ENCODE assay signal across 1 cellular context in the genomic region with DNA sequence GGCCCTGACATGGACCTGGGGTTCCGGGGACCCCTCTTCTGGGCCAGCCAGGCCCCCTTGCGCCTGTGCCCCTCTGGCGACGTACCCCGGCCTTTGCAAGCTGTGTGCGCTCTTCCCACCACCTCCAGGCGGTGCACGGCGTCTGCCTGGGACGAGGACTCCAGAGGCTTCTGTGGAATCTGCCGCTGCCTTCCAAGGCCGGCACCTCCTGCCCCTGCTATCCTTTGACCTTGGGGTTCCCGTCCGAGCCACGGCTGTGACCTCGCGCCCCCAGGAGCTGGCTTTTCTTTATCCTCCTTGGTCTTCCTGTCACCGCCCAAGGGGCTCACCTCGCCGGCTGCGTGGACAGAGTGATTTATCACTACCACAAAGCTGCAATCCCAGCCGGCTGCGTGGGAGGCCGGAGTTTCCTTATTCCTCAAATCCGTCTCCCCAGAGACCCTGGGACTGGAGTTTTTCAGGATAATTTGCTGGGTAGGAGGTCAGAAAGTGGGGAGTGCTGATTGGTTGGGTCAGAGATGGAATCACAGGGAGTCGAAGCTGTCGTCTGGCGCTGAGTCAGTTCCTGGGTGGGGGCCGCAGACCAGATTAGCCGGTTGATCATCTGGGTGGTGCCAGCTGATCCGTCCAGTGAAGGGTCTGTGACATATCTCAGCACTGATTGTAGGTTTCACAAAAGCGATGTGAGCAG.
TF ChIP-seq lines count a peak whose summit lies in the region.

No MANE protein-coding gene starts in this region.

TF ChIP-seq in HepG2, 621 proteins besides CTCF, POLR2A, EP300 and RAD21 (continued from another document and continues in another):
- TF ChIP-seq, protein P1, sequence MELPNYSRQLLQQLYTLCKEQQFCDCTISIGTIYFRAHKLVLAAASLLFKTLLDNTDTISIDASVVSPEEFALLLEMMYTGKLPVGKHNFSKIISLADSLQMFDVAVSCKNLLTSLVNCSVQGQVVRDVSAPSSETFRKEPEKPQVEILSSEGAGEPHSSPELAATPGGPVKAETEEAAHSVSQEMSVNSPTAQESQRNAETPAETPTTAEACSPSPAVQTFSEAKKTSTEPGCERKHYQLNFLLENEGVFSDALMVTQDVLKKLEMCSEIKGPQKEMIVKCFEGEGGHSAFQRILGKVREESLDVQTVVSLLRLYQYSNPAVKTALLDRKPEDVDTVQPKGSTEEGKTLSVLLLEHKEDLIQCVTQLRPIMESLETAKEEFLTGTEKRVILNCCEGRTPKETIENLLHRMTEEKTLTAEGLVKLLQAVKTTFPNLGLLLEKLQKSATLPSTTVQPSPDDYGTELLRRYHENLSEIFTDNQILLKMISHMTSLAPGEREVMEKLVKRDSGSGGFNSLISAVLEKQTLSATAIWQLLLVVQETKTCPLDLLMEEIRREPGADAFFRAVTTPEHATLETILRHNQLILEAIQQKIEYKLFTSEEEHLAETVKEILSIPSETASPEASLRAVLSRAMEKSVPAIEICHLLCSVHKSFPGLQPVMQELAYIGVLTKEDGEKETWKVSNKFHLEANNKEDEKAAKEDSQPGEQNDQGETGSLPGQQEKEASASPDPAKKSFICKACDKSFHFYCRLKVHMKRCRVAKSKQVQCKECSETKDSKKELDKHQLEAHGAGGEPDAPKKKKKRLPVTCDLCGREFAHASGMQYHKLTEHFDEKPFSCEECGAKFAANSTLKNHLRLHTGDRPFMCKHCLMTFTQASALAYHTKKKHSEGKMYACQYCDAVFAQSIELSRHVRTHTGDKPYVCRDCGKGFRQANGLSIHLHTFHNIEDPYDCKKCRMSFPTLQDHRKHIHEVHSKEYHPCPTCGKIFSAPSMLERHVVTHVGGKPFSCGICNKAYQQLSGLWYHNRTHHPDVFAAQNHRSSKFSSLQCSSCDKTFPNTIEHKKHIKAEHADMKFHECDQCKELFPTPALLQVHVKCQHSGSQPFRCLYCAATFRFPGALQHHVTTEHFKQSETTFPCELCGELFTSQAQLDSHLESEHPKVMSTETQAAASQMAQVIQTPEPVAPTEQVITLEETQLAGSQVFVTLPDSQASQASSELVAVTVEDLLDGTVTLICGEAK (IDR thresholded peaks at IDR 0.05) = no peak
- TF ChIP-seq, protein P1 (CRISPR knock-in tag; IDR thresholded peaks at IDR 0.05) = peak; percentile 54
- TF ChIP-seq ZNF543 (CRISPR knock-in tag; IDR thresholded peaks at IDR 0.05) = no peak
- TF ChIP-seq, protein P2, sequence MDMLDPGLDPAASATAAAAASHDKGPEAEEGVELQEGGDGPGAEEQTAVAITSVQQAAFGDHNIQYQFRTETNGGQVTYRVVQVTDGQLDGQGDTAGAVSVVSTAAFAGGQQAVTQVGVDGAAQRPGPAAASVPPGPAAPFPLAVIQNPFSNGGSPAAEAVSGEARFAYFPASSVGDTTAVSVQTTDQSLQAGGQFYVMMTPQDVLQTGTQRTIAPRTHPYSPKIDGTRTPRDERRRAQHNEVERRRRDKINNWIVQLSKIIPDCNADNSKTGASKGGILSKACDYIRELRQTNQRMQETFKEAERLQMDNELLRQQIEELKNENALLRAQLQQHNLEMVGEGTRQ (IDR thresholded peaks at IDR 0.05; ENCODE audit: low read depth, low read length) = no peak
- TF ChIP-seq, protein P2 (CRISPR knock-in tag; IDR thresholded peaks at IDR 0.05; ENCODE audit: borderline replicate concordance) = no peak
- no peak for TF ChIP-seq MATR3 (CRISPR knock-in tag; IDR thresholded peaks at IDR 0.05)
- TF ChIP-seq, protein P3, sequence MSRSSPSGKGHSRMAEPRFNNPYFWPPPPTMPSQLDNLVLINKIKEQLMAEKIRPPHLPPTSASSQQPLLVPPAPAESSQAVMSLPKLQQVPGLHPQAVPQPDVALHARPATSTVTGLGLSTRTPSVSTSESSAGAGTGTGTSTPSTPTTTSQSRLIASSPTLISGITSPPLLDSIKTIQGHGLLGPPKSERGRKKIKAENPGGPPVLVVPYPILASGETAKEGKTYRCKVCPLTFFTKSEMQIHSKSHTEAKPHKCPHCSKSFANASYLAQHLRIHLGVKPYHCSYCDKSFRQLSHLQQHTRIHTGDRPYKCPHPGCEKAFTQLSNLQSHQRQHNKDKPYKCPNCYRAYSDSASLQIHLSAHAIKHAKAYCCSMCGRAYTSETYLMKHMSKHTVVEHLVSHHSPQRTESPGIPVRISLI (CRISPR knock-in tag; IDR thresholded peaks at IDR 0.05; ENCODE audit: borderline replicate concordance) = no peak
- no peak for TF ChIP-seq NBN (conservative IDR thresholded peaks at IDR 0.05)
- no peak for TF ChIP-seq ZNF883 (CRISPR knock-in tag; IDR thresholded peaks at IDR 0.05; ENCODE audit: not compliant biosample characterization)
- TF ChIP-seq, protein P4, sequence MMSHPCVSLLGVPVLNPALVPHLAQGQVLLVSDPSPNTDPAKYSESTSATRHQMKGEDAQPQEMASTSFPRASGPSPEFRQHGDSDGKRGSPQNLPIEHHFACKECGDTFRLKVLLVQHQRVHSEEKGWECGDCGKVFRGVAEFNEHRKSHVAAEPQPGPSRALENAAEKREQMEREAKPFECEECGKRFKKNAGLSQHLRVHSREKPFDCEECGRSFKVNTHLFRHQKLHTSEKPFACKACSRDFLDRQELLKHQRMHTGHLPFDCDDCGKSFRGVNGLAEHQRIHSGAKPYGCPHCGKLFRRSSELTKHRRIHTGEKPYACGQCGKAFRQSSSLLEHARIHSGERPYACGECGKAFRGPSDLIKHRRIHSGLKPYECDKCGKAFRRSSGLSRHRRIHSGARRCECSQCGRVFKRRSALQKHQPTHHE (CRISPR knock-in tag; IDR thresholded peaks at IDR 0.05; ENCODE audit: borderline replicate concordance) = no peak
- no peak for TF ChIP-seq SRSF1 (optimal IDR thresholded peaks at IDR 0.05; ENCODE audit: low read depth, low read length)
- TF ChIP-seq, protein P5, sequence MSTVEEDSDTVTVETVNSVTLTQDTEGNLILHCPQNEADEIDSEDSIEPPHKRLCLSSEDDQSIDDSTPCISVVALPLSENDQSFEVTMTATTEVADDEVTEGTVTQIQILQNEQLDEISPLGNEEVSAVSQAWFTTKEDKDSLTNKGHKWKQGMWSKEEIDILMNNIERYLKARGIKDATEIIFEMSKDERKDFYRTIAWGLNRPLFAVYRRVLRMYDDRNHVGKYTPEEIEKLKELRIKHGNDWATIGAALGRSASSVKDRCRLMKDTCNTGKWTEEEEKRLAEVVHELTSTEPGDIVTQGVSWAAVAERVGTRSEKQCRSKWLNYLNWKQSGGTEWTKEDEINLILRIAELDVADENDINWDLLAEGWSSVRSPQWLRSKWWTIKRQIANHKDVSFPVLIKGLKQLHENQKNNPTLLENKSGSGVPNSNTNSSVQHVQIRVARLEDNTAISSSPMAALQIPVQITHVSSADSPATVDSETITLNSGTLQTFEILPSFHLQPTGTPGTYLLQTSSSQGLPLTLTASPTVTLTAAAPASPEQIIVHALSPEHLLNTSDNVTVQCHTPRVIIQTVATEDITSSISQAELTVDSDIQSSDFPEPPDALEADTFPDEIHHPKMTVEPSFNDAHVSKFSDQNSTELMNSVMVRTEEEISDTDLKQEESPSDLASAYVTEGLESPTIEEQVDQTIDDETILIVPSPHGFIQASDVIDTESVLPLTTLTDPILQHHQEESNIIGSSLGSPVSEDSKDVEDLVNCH (CRISPR knock-in tag; IDR thresholded peaks at IDR 0.05) = no peak
- peak; percentile 2; the same call in 1 of the 2 replicates for TF ChIP-seq GFI1 (CRISPR knock-in tag; IDR thresholded peaks at IDR 0.05; ENCODE audit: borderline replicate concordance)
- TF ChIP-seq, protein P6, sequence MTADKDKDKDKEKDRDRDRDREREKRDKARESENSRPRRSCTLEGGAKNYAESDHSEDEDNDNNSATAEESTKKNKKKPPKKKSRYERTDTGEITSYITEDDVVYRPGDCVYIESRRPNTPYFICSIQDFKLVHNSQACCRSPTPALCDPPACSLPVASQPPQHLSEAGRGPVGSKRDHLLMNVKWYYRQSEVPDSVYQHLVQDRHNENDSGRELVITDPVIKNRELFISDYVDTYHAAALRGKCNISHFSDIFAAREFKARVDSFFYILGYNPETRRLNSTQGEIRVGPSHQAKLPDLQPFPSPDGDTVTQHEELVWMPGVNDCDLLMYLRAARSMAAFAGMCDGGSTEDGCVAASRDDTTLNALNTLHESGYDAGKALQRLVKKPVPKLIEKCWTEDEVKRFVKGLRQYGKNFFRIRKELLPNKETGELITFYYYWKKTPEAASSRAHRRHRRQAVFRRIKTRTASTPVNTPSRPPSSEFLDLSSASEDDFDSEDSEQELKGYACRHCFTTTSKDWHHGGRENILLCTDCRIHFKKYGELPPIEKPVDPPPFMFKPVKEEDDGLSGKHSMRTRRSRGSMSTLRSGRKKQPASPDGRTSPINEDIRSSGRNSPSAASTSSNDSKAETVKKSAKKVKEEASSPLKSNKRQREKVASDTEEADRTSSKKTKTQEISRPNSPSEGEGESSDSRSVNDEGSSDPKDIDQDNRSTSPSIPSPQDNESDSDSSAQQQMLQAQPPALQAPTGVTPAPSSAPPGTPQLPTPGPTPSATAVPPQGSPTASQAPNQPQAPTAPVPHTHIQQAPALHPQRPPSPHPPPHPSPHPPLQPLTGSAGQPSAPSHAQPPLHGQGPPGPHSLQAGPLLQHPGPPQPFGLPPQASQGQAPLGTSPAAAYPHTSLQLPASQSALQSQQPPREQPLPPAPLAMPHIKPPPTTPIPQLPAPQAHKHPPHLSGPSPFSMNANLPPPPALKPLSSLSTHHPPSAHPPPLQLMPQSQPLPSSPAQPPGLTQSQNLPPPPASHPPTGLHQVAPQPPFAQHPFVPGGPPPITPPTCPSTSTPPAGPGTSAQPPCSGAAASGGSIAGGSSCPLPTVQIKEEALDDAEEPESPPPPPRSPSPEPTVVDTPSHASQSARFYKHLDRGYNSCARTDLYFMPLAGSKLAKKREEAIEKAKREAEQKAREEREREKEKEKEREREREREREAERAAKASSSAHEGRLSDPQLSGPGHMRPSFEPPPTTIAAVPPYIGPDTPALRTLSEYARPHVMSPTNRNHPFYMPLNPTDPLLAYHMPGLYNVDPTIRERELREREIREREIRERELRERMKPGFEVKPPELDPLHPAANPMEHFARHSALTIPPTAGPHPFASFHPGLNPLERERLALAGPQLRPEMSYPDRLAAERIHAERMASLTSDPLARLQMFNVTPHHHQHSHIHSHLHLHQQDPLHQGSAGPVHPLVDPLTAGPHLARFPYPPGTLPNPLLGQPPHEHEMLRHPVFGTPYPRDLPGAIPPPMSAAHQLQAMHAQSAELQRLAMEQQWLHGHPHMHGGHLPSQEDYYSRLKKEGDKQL (CRISPR knock-in tag; IDR thresholded peaks at IDR 0.05; ENCODE audit: low read depth) = no peak
- TF ChIP-seq, protein P7, sequence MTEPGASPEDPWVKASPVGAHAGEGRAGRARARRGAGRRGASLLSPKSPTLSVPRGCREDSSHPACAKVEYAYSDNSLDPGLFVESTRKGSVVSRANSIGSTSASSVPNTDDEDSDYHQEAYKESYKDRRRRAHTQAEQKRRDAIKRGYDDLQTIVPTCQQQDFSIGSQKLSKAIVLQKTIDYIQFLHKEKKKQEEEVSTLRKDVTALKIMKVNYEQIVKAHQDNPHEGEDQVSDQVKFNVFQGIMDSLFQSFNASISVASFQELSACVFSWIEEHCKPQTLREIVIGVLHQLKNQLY (CRISPR knock-in tag; IDR thresholded peaks at IDR 0.05) = no peak
- no peak for TF ChIP-seq ZNF570 (CRISPR knock-in tag; IDR thresholded peaks at IDR 0.05; ENCODE audit: borderline replicate concordance)
- peak; percentile 42; the same call in 1 of the 3 replicates for TF ChIP-seq MXI1 (IDR thresholded peaks at IDR 0.05; ENCODE audit: borderline replicate concordance, low read depth, low read length)
- TF ChIP-seq TBX3 (IDR thresholded peaks at IDR 0.05; ENCODE audit: borderline replicate concordance) = no peak
- 0 out of 2 replicates have a peak, but pooled peaks have one; percentile 19 for TF ChIP-seq NFYB (CRISPR knock-in tag; IDR thresholded peaks at IDR 0.05)
- TF ChIP-seq, protein P8, sequence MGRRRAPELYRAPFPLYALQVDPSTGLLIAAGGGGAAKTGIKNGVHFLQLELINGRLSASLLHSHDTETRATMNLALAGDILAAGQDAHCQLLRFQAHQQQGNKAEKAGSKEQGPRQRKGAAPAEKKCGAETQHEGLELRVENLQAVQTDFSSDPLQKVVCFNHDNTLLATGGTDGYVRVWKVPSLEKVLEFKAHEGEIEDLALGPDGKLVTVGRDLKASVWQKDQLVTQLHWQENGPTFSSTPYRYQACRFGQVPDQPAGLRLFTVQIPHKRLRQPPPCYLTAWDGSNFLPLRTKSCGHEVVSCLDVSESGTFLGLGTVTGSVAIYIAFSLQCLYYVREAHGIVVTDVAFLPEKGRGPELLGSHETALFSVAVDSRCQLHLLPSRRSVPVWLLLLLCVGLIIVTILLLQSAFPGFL (CRISPR knock-in tag; IDR thresholded peaks at IDR 0.05) = no peak
- no peak for TF ChIP-seq PHF5A (CRISPR knock-in tag; IDR thresholded peaks at IDR 0.05; ENCODE audit: low read depth, unreplicated experiment)
- peak; percentile 64 for TF ChIP-seq MED1 (CRISPR knock-in tag; IDR thresholded peaks at IDR 0.05)
- no peak for TF ChIP-seq ZNF264 (CRISPR knock-in tag; IDR thresholded peaks at IDR 0.05)
- peak; percentile 74 for TF ChIP-seq RARA (CRISPR knock-in tag; IDR thresholded peaks at IDR 0.05)
- TF ChIP-seq HNRNPLL (IDR thresholded peaks at IDR 0.05; ENCODE audit: low read depth, low read length, poor library complexity, severe bottlenecking) = peak; percentile 52
- no peak for TF ChIP-seq RBM22 (optimal IDR thresholded peaks at IDR 0.05; ENCODE audit: low read length)
